1 cellular context compared by ENCODE assay signal in the genomic region with DNA sequence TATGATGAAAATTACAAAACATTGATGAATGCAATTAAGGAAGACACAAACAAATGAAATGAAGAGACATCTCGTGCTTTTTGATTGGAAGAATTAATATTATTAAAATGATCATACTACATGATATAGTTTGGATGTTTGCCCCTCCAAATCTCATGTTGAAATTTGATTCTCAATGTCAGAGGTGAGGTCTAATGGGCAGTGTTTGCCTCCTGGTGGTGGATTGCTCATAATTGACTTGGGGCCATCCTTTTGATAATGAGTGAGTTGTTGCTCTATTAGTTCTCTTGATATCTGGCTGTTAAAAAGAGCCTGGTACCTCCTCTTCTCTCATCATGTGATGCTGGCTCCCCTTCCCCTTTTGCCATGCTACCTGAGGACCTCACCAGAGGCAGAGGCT.
TF ChIP-seq lines count a peak whose summit lies in the region.

No MANE protein-coding gene starts in this region.

TF ChIP-seq in H1, 55 proteins besides CTCF, POLR2A, EP300 and RAD21:
- no peak for TF ChIP-seq PHF8 (conservative IDR thresholded peaks at IDR 0.05; ENCODE audit: low read depth, low read length)
- TF ChIP-seq, protein P1, sequence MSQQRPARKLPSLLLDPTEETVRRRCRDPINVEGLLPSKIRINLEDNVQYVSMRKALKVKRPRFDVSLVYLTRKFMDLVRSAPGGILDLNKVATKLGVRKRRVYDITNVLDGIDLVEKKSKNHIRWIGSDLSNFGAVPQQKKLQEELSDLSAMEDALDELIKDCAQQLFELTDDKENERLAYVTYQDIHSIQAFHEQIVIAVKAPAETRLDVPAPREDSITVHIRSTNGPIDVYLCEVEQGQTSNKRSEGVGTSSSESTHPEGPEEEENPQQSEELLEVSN (IDR thresholded peaks at IDR 0.05) = no peak
- no peak for TF ChIP-seq SP4 (IDR thresholded peaks at IDR 0.05; ENCODE audit: low read length)
- no peak for TF ChIP-seq FOSL1 (IDR thresholded peaks at IDR 0.05; ENCODE audit: insufficient read depth, low read depth, low read length)
- TF ChIP-seq SAP30 (IDR thresholded peaks at IDR 0.05; ENCODE audit: insufficient read depth, insufficient replicate concordance, low read length) = no peak
- no peak for TF ChIP-seq GTF2F1 (IDR thresholded peaks at IDR 0.05; ENCODE audit: borderline replicate concordance, low read depth, low read length)
- no peak for TF ChIP-seq TEAD4 (IDR thresholded peaks at IDR 0.05; ENCODE audit: low read depth, low read length)
- TF ChIP-seq MAFK (IDR thresholded peaks at IDR 0.05; ENCODE audit: low read depth, low read length) = no peak
- no peak for TF ChIP-seq RFX5 (IDR thresholded peaks at IDR 0.05; ENCODE audit: borderline replicate concordance, low read depth, low read length)
- TF ChIP-seq JUND (IDR thresholded peaks at IDR 0.05; ENCODE audit: low read length) = no peak
